ENCODE assay signal across 13 cellular contexts in the genomic region with DNA sequence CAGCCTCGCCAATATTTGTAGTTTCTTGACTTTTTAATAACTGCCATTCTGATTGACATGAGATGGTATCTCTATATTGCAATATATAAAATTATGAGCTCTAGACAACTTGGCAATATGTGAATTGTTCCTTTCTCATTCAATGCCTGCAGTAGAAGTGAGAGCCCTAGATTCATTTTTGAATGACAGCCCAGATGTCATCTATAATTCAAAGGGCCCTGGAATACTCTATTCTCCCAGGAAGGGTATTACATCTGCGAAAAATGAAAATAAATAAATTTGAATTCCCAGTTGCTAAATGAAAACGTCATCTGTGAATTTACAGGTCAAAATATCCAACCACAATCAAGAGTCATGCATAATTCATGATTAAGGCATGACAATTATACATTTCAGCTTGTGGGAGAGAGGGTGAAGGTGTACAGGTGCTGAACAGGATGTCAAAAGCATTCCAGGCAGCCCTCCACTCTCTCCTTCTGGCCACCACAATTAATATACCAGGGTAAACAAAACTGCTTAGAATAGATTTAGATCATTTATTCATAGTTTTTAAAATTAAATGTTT.
DNase-seq lines count a peak whose midpoint lies in the region; TF ChIP-seq lines count a peak whose summit lies in the region.
"Had no signal": no experiment of that assay in that cellular context is flagged by ENCODE, and none has a peak within 500 bp of the region (broad histone marks: within the 10 kb centered on the region; RNA-seq: fewer than 3 reads in every experiment).

No MANE protein-coding gene starts in this region.

- H3K27ac ChIP-seq in mammary epithelial cell (ENCODE audit: insufficient read depth, low read depth, low read length) = no peak overlapping the region
- no peak overlapping the region for H3K27ac ChIP-seq in neural cell (ENCODE audit: low read length)
- H3K27ac ChIP-seq: 22Rv1; BLaER1 treated with 17β-estradiol and CSF1 and Interleukin-3, amounts not matched to agents 10 nM and 100 nM; HL-60 had no signal

- H3K27ac Mint-ChIP-seq in MCF 10A (ENCODE audit: low read depth, unreplicated experiment) = no peak overlapping the region
- H3K27ac Mint-ChIP-seq: CD4-positive, CD25-positive, alpha-beta regulatory T cell had no signal

- BruUV-seq in MCF 10A (replicated peaks; lab: Mats Ljungman, UMichigan) = no TSS peak
- no TSS peak for BruUV-seq in mammary epithelial cell (replicated peaks; lab: Mats Ljungman, UMichigan)

- intact Hi-C loops in MCF 10A (cut with micrococcal nuclease) (no loop called here), mammary epithelial cell (cut with micrococcal nuclease) (no loop called here)

- H3K9me3 ChIP-seq in mammary epithelial cell (replicated peaks; ENCODE audit: insufficient read depth, low read length) = no peaks in the 10 kb centered on the region
- H3K9me3 ChIP-seq in adipocyte (ENCODE audit: control insufficient read depth, low read length) = no peaks in the 10 kb centered on the region
- H3K9me3 ChIP-seq in neural cell (ENCODE audit: low read length) = no peaks in the 10 kb centered on the region
- H3K9me3 ChIP-seq: BLaER1 treated with 17β-estradiol and CSF1 and Interleukin-3, amounts not matched to agents 10 nM and 100 nM had no signal

- no peak for TF ChIP-seq CTCF in MCF 10A (IDR thresholded peaks at IDR 0.05; ENCODE audit: unreplicated experiment)
- TF ChIP-seq CTCF in mammary epithelial cell (conservative IDR thresholded peaks at IDR 0.05 in 1 of 2, IDR thresholded peaks at IDR 0.05 in 1 of 2; ENCODE audit: extremely low read depth in 1 of 2, insufficient read depth in 1 of 2, low read depth in 1 of 2, low read length in 2 of 2) = no peak
- TF ChIP-seq CTCF in choroid plexus epithelial cell (conservative IDR thresholded peaks at IDR 0.05; ENCODE audit: low read depth, low read length) = no peak
- no peak for TF ChIP-seq CTCF in neural cell (IDR thresholded peaks at IDR 0.05; ENCODE audit: poor library complexity, severe bottlenecking)

- H3K9ac ChIP-seq in mammary epithelial cell (ENCODE audit: insufficient read depth, low read length) (no peak overlapping the region), adipocyte (ENCODE audit: low read length) (no peak overlapping the region), neural cell (ENCODE audit: low read length) (no peak overlapping the region)
- H3K9ac ChIP-seq: BLaER1 treated with 17β-estradiol and CSF1 and Interleukin-3, amounts not matched to agents 10 nM and 100 nM had no signal

- no peaks in the 10 kb centered on the region for H3K9me3 Mint-ChIP-seq in MCF 10A (ENCODE audit: unreplicated experiment)

- WGBS in mammary epithelial cell (ENCODE audit: low coverage, missing lambda C conversion rate) = 12% methylated on average over 3 of the region's 3 CpGs

- H3K27me3 ChIP-seq in mammary epithelial cell (ENCODE audit: insufficient read depth, low read length) (no peaks in the 10 kb centered on the region), adipocyte (replicated peaks; ENCODE audit: control insufficient read depth, insufficient read depth, low read length) (no peaks in the 10 kb centered on the region), neural cell (ENCODE audit: insufficient read depth, low read depth, low read length) (no peaks in the 10 kb centered on the region)
- H3K27me3 ChIP-seq: BLaER1 treated with 17β-estradiol and CSF1 and Interleukin-3, amounts not matched to agents 10 nM and 100 nM had no signal

- CTCF ChIA-PET in MCF 10A (lab: Yijun Ruan, JAX) = no interaction called here
- CTCF ChIA-PET in mammary epithelial cell (lab: Charles Lee; ENCODE audit: low non-redundant PET) = no interaction called here

- peak; percentile 16 for TF ChIP-seq RAD21 in neural cell (conservative IDR thresholded peaks at IDR 0.05)

- in situ Hi-C loops in mammary epithelial cell (cut with MboI; ENCODE audit: low sequenced_read_pairs in 2 of 2) = no loop called here

- DNase-seq in MCF 10A (ENCODE audit: unreplicated experiment) (peak; percentile 21), mammary epithelial cell (no peak), adipocyte (ENCODE audit: low read depth) (peak; percentile 24), choroid plexus epithelial cell (ENCODE audit: low read depth) (peak; percentile 79), NCI-H1436 (lab: John Stamatoyannopoulos, UW) (no peak), NCI-H146 (lab: John Stamatoyannopoulos, UW) (no peak), HCEC 1CT (no peak)
- DNase-seq: CD4-positive, CD25-positive, alpha-beta regulatory T cell; DMS53 had no signal

- dilution Hi-C loops in mammary epithelial cell (cut with HindIII; ENCODE audit: low sequenced_read_pairs) = no loop called here

- POLR2A ChIA-PET in MCF 10A (lab: Yijun Ruan, JAX) = no interaction called here

- no peak overlapping the region for H3K4me2 ChIP-seq in mammary epithelial cell (ENCODE audit: insufficient read depth, low read depth, low read length)
- H3K4me2 ChIP-seq in neural cell (ENCODE audit: low read length) = no peak overlapping the region
- H3K4me2 ChIP-seq: BLaER1 treated with 17β-estradiol and CSF1 and Interleukin-3, amounts not matched to agents 10 nM and 100 nM had no signal

- H3K4me3 ChIP-seq in mammary epithelial cell (replicated peaks in 1 of 3; ENCODE audit: insufficient read depth in 1 of 3, low read depth in 2 of 3, low read length in 3 of 3) (no peak overlapping the region), adipocyte (ENCODE audit: low read length) (no peak overlapping the region), choroid plexus epithelial cell (ENCODE audit: low read depth, low read length) (no peak overlapping the region), neural cell (ENCODE audit: low read length) (no peak overlapping the region)
- H3K4me3 ChIP-seq: BLaER1 treated with 17β-estradiol and CSF1 and Interleukin-3, amounts not matched to agents 10 nM and 100 nM had no signal

- H3K36me3 Mint-ChIP-seq in MCF 10A (ENCODE audit: insufficient read depth, unreplicated experiment) = no peaks in the 10 kb centered on the region
- H3K36me3 Mint-ChIP-seq: CD4-positive, CD25-positive, alpha-beta regulatory T cell had no signal

- TF ChIP-seq EP300 in neural cell (conservative IDR thresholded peaks at IDR 0.05; ENCODE audit: poor library complexity, severe bottlenecking) = peak; percentile 82

- H3K4me3 Mint-ChIP-seq in MCF 10A (ENCODE audit: unreplicated experiment) = no peak overlapping the region
- H3K4me3 Mint-ChIP-seq: CD4-positive, CD25-positive, alpha-beta regulatory T cell had no signal

- no peaks in the 10 kb centered on the region for H3K4me1 ChIP-seq in mammary epithelial cell (ENCODE audit: insufficient read depth, low read length)
- H3K4me1 ChIP-seq in adipocyte (ENCODE audit: control insufficient read depth, insufficient read depth, low read length) = no peaks in the 10 kb centered on the region
- H3K4me1 ChIP-seq: BLaER1 treated with 17β-estradiol and CSF1 and Interleukin-3, amounts not matched to agents 10 nM and 100 nM had no signal

- no peaks in the 10 kb centered on the region for H3K9me2 ChIP-seq in neural cell (ENCODE audit: insufficient read depth, low read length)

- H4K20me1 ChIP-seq in mammary epithelial cell (ENCODE audit: insufficient read depth, low read length) (no peaks in the 10 kb centered on the region), neural cell (ENCODE audit: insufficient read depth) (no peaks in the 10 kb centered on the region)
- H4K20me1 ChIP-seq: BLaER1 treated with 17β-estradiol and CSF1 and Interleukin-3, amounts not matched to agents 10 nM and 100 nM had no signal

- H3F3A ChIP-seq in neural cell (ENCODE audit: insufficient read depth, low read length, poor library complexity, severe bottlenecking) = no peaks in the 10 kb centered on the region

- H3K4me1 Mint-ChIP-seq in MCF 10A (ENCODE audit: insufficient read depth, unreplicated experiment) = no peaks in the 10 kb centered on the region
- H3K4me1 Mint-ChIP-seq: CD4-positive, CD25-positive, alpha-beta regulatory T cell had no signal

- H2AFZ ChIP-seq in mammary epithelial cell (ENCODE audit: low read depth, low read length) (no peak overlapping the region), neural cell (ENCODE audit: low read depth, low read length) (no peak overlapping the region)

- H3K36me3 ChIP-seq in mammary epithelial cell (ENCODE audit: insufficient read depth, low read length) (no peaks in the 10 kb centered on the region), adipocyte (ENCODE audit: control insufficient read depth, insufficient read depth, low read length, severe bottlenecking) (no peaks in the 10 kb centered on the region), neural cell (ENCODE audit: insufficient read depth, low read length) (no peaks in the 10 kb centered on the region)
- H3K36me3 ChIP-seq: BLaER1 treated with 17β-estradiol and CSF1 and Interleukin-3, amounts not matched to agents 10 nM and 100 nM had no signal

- H3K79me2 ChIP-seq in mammary epithelial cell (ENCODE audit: insufficient read depth, low read length) (no peaks in the 10 kb centered on the region), neural cell (replicated peaks; ENCODE audit: insufficient read depth, low read length) (no peaks in the 10 kb centered on the region)

- H3K27me3 Mint-ChIP-seq in MCF 10A (ENCODE audit: insufficient read depth, unreplicated experiment) = no peaks in the 10 kb centered on the region
- H3K27me3 Mint-ChIP-seq: CD4-positive, CD25-positive, alpha-beta regulatory T cell had no signal

TF ChIP-seq in neural cell, 6 proteins besides CTCF, POLR2A, EP300 and RAD21 (continues in another document):
- TF ChIP-seq MXI1 (conservative IDR thresholded peaks at IDR 0.05; ENCODE audit: poor library complexity, severe bottlenecking) (no peak), EZH2 (IDR thresholded peaks at IDR 0.05; ENCODE audit: borderline replicate concordance, insufficient read depth, low read length, poor library complexity, severe bottlenecking) (no peak), POLR2AphosphoS5 (IDR thresholded peaks at IDR 0.05) (peak; percentile 46)

Comparison
In these comparisons a context has a peak if more than half of its experiments do, and no peak if none do; other contexts are left out.
1. DNase-seq: peak in MCF 10A (single experiment), adipocyte (single experiment) and choroid plexus epithelial cell (single experiment); none in mammary epithelial cell (single experiment), NCI-H1436 (single experiment), NCI-H146 (single experiment) and HCEC 1CT (single experiment).